In genomic region chrX:123647244-123647643, GRCh38 we compare ENCODE assay signal across 31 cellular contexts.
"Had no signal": no experiment of that assay in that cellular context is flagged by ENCODE, and none has a peak within 500 bp of the region (broad histone marks: within the 10 kb centered on the region; RNA-seq: fewer than 3 reads in every experiment).

No MANE protein-coding gene starts in this region.

- H3K4me1 ChIP-seq: prostate gland, right lobe of liver, suprapubic skin, testis, tibial artery, uterus had no signal

- H3K9ac ChIP-seq: parathyroid adenoma had no signal

- H3K4me3 Mint-ChIP-seq: naive B cell; naive thymus-derived CD8-positive, alpha-beta T cell; natural killer cell treated with Interleukin-12 subunit alpha and Interleukin-12 subunit beta and Interleukin-15 and Interleukin-18, amount 100 ng/mL, for 72 hours; neural crest cell; stimulated activated memory B cell treated with anti-CD40 and anti-IgM and Interleukin-4, amounts not matched to agents 10 μg/mL and 1 μg/mL and 100 μg/mL, for 72 hours; stimulated activated naive CD8-positive, alpha-beta T cell treated with anti-CD3 and anti-CD28 coated beads, Interleukin-15, amount 100 ng/mL, for 72 hours; type B pancreatic cell had no signal

- H2AFZ ChIP-seq: parathyroid adenoma had no signal

- H3K4me3 ChIP-seq: ovary, prostate gland, right lobe of liver, sigmoid colon, spleen, suprapubic skin, testis, tibial artery, transverse colon, upper lobe of right lung, uterus had no signal

- H3K27ac ChIP-seq: ovary, parathyroid adenoma, prostate gland, right lobe of liver, spleen, suprapubic skin, testis, tibial artery, upper lobe of right lung, uterus had no signal

- ATAC-seq: naive thymus-derived CD8-positive, alpha-beta T cell; natural killer cell treated with Interleukin-12 subunit alpha and Interleukin-12 subunit beta and Interleukin-15 and Interleukin-18, amount 100 ng/mL, for 72 hours; right cardiac atrium; right lobe of liver; stimulated activated memory B cell treated with anti-CD40 and anti-IgM and Interleukin-4, amounts not matched to agents 10 μg/mL and 1 μg/mL and 100 μg/mL, for 72 hours; stimulated activated naive CD8-positive, alpha-beta T cell treated with anti-CD3 and anti-CD28 coated beads, Interleukin-15, amount 100 ng/mL, for 72 hours; stimulated activated naive CD8-positive, alpha-beta T cell treated with anti-CD3 and anti-CD28 coated beads, Interleukin-15, Interleukin-2, amounts not matched to agents 100 U/mL and 50 U/mL, for 24 hours; upper lobe of right lung had no signal

- FAIRE-seq: small intestine had no signal

- H3K27me3 ChIP-seq: ovary, right lobe of liver, sigmoid colon, spleen, suprapubic skin, testis, tibial artery, transverse colon, upper lobe of right lung, uterus had no signal

- H3K27ac Mint-ChIP-seq: natural killer cell treated with Interleukin-12 subunit alpha and Interleukin-12 subunit beta and Interleukin-15 and Interleukin-18, amount 100 ng/mL, for 72 hours; nephron progenitor cell; stimulated activated memory B cell treated with anti-CD40 and anti-IgM and Interleukin-4, amounts not matched to agents 10 μg/mL and 1 μg/mL and 100 μg/mL, for 72 hours had no signal

- H3K9me3 ChIP-seq: ovary, prostate gland, right lobe of liver, sigmoid colon, spleen, suprapubic skin, testis, tibial artery, transverse colon, upper lobe of right lung, uterus had no signal

- H3K36me3 ChIP-seq: ovary, prostate gland, right lobe of liver, suprapubic skin, tibial artery, transverse colon, upper lobe of right lung, uterus had no signal

- H3K27me3 Mint-ChIP-seq: naive B cell; naive thymus-derived CD8-positive, alpha-beta T cell; stimulated activated memory B cell treated with anti-CD40 and anti-IgM and Interleukin-4, amounts not matched to agents 10 μg/mL and 1 μg/mL and 100 μg/mL, for 72 hours; stimulated activated naive CD8-positive, alpha-beta T cell treated with anti-CD3 and anti-CD28 coated beads, Interleukin-15, amount 100 ng/mL, for 72 hours; type B pancreatic cell had no signal

- DNase-seq: naive B cell; naive thymus-derived CD8-positive, alpha-beta T cell; nephron progenitor cell; occipital lobe; ovary; right cardiac atrium; right lobe of liver; sigmoid colon; small intestine; spleen; stimulated activated CD4-positive, alpha-beta T cell treated with anti-CD3 and anti-CD28 coated beads, Interleukin-12 subunit alpha, Interleukin-12 subunit beta, amount 100 ng/mL, for 4 hours; stimulated activated CD4-positive, alpha-beta T cell treated with anti-CD3 and anti-CD28 coated beads, Interleukin-1b, Interleukin-23, amount 100 ng/mL, for 48 hours; stimulated activated CD4-positive, alpha-beta T cell treated with anti-CD3 and anti-CD28 coated beads, Interleukin-4, amount 100 ng/mL, for 1 hour; stimulated activated CD4-positive, alpha-beta T cell treated with anti-CD3 and anti-CD28 coated beads, Interleukin-4, amount 100 ng/mL, for 4 hours; stimulated activated CD8-positive, alpha-beta memory T cell treated with anti-CD3 and anti-CD28 coated beads, Interleukin-4, amount 100 ng/mL, for 48 hours; stimulated activated naive CD4-positive, alpha-beta T cell; stimulated activated naive CD8-positive, alpha-beta T cell treated with anti-CD3 and anti-CD28 coated beads, Interleukin-15, amount 100 ng/mL, for 72 hours; stimulated activated naive CD8-positive, alpha-beta T cell treated with anti-CD3 and anti-CD28 coated beads, Interleukin-15, Interleukin-2, amounts not matched to agents 100 U/mL and 50 U/mL, for 24 hours; substantia nigra; testis; tibial artery; upper lobe of right lung; uterus had no signal

- H3K9me3 Mint-ChIP-seq: naive B cell; naive thymus-derived CD8-positive, alpha-beta T cell; natural killer cell treated with Interleukin-12 subunit alpha and Interleukin-12 subunit beta and Interleukin-15 and Interleukin-18, amount 100 ng/mL, for 72 hours; stimulated activated memory B cell treated with anti-CD40 and anti-IgM and Interleukin-4, amounts not matched to agents 10 μg/mL and 1 μg/mL and 100 μg/mL, for 72 hours had no signal
